Comparison of ENCODE assay signal across 32 cellular contexts in the genomic region with DNA sequence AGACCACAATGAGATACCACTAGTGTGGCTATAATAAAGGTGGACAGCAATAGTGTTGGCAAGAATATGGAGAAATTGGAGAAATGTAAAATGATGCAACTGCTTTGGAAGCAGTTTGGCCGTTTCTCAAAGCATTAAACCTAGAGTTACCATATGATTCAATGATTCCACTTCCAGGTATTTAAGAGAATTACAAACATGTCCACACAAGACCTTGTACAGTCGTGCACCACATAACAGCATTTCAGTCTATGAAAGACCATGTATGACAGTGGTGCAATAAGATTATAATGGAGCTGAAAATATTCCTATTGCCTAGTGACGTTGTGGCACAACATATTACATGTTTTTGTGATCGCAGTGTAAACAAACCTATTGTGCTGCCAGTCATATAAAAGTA. TPM values are rescaled to one million over a fixed set of nuclear protein-coding genes. Genes with fewer than 3 reads are reported as not detected.
"Had no signal": no experiment of that assay in that cellular context is flagged by ENCODE, and none has a peak within 500 bp of the region (broad histone marks: within the 10 kb centered on the region; RNA-seq: fewer than 3 reads in every experiment).

No MANE protein-coding gene starts in this region.

- H3K9me3 ChIP-seq: ascending aorta had no signal

- FAIRE-seq: colon had no signal

- H3K36me3 ChIP-seq: ascending aorta, esophagus muscularis mucosa, gastroesophageal sphincter, heart right ventricle had no signal

- H3K27ac ChIP-seq: ascending aorta, esophagus muscularis mucosa, gastroesophageal sphincter, heart right ventricle, hepatocyte had no signal

- H3K79me2 ChIP-seq: hepatocyte had no signal

- H2AFZ ChIP-seq: hepatocyte had no signal

- DNase-seq: activated CD4-positive, alpha-beta memory T cell treated with anti-CD3 and anti-CD28 coated beads, Interleukin-2, amount 10 ng/mL, durations not matched to agents 7 days and 5 days; activated CD4-positive, alpha-beta T cell treated with anti-CD3 and anti-CD28 coated beads for 36 hours; activated CD4-positive, alpha-beta T cell treated with anti-CD3 and anti-CD28 coated beads, Interleukin-2, amount 10 ng/mL, durations not matched to agents 24 days and 14 days; activated CD4-positive, alpha-beta T cell treated with anti-CD3 and anti-CD28 coated beads, Interleukin-2, amount 50 U/mL, for 4 hours; activated CD4-positive, CD25-positive, alpha-beta regulatory T cell; activated CD4-positive, CD25-positive, alpha-beta regulatory T cell treated with anti-CD3 and anti-CD28 coated beads, Interleukin-2, amount 50 U/mL, for 72 hours; activated CD8-positive, alpha-beta memory T cell treated with anti-CD3 and anti-CD28 coated beads, Interleukin-2, amount 50 U/mL, for 48 hours; activated gamma-delta T cell; activated naive CD4-positive, alpha-beta T cell; activated naive CD4-positive, alpha-beta T cell treated with anti-CD3 and anti-CD28 coated beads, Interleukin-2, amount 10 ng/mL, durations not matched to agents 7 days and 5 days; activated naive CD8-positive, alpha-beta T cell treated with anti-CD3 and anti-CD28 coated beads, Interleukin-2, amount 10 ng/mL, durations not matched to agents 7 days and 5 days; activated T-cell treated with anti-CD3 and anti-CD28 coated beads for 4 hours; activated T-cell treated with anti-CD3 and anti-CD28 coated beads, Interleukin-2, amount 50 U/mL, for 24 hours; activated T-cell treated with anti-CD3 and anti-CD28 coated beads, Interleukin-2, amount 50 U/mL, for 72 hours; caudate nucleus; cortex of kidney; dermis blood vessel endothelial cell; effector CD4-positive, alpha-beta T cell; effector memory CD8-positive, alpha-beta T cell; foreskin melanocyte; heart right ventricle; T-helper 2 cell had no signal

- H3K27me3 ChIP-seq: ascending aorta, esophagus muscularis mucosa, gastroesophageal sphincter had no signal

- H3K4me3 ChIP-seq: ascending aorta, esophagus muscularis mucosa, gastroesophageal sphincter, heart right ventricle, hepatocyte had no signal

- ATAC-seq: activated CD4-positive, alpha-beta T cell treated with anti-CD3 and anti-CD28 coated beads for 36 hours; activated naive CD4-positive, alpha-beta T cell treated with anti-CD3 and anti-CD28 coated beads, Interleukin-2, amount 50 U/mL, for 72 hours; activated T-cell treated with anti-CD3 and anti-CD28 coated beads, Interleukin-2, amount 50 U/mL, for 72 hours; effector memory CD8-positive, alpha-beta T cell; gastroesophageal sphincter; heart right ventricle had no signal

- H3K4me2 ChIP-seq: hepatocyte had no signal

- H3K4me1 ChIP-seq: ascending aorta, esophagus muscularis mucosa, gastroesophageal sphincter, heart right ventricle had no signal

RNA-seq across cellular contexts. Expression of a gene that starts 29.6 kb away (rescaled TPM):
- total RNA-seq: activated CD4-positive, alpha-beta memory T cell treated with anti-CD3 and anti-CD28 coated beads, Interleukin-2, amount 10 ng/mL, durations not matched to agents 7 days and 5 days; activated CD4-positive, alpha-beta T cell treated with anti-CD3 and anti-CD28 coated beads for 36 hours; activated CD4-positive, alpha-beta T cell treated with anti-CD3 and anti-CD28 coated beads, Interleukin-2, amount 10 ng/mL, durations not matched to agents 24 days and 14 days; activated naive CD4-positive, alpha-beta T cell treated with anti-CD3 and anti-CD28 coated beads, Interleukin-2, amount 50 U/mL, for 72 hours; activated naive CD8-positive, alpha-beta T cell treated with anti-CD3 and anti-CD28 coated beads, Interleukin-2, amount 10 ng/mL, durations not matched to agents 7 days and 5 days; activated T-cell treated with anti-CD3 and anti-CD28 coated beads, Interleukin-2, amount 50 U/mL, for 72 hours; ascending aorta; chondrocyte; dermis blood vessel endothelial cell; epithelial cell of proximal tubule; esophagus muscularis mucosa; gastroesophageal sphincter; glomerular endothelial cell; heart right ventricle; hepatocyte; T-helper 1 cell treated with Interleukin-12 subunit alpha and Interleukin-12 subunit beta and Interleukin-4 antibody, amounts not matched to agents 30 ng/mL and 1 ng/mL, for 36 hours had no signal
- polyA plus RNA-seq: heart right ventricle, hepatocyte had no signal
